Comparison of ENCODE assay signal across 2 cellular contexts in genomic region chr14:99630202-99630601, GRCh38.
A peak's percentile ranks its signal among the peaks of the same experiment; 100 is the strongest.
TF ChIP-seq lines count a peak whose summit lies in the region.

No MANE protein-coding gene starts in this region.

TF ChIP-seq in HepG2, 621 proteins besides CTCF, POLR2A, EP300 and RAD21:
- TF ChIP-seq AHR (CRISPR knock-in tag; IDR thresholded peaks at IDR 0.05) (no peak), ZNF629 (CRISPR knock-in tag; conservative IDR thresholded peaks at IDR 0.05) (peak; percentile 60; the same call in 1 of the 2 replicates), POLR2AphosphoS2 (IDR thresholded peaks at IDR 0.05; ENCODE audit: low read depth, low read length) (no peak), GTF3A (CRISPR knock-in tag; conservative IDR thresholded peaks at IDR 0.05) (no peak), DPF2 (CRISPR knock-in tag; IDR thresholded peaks at IDR 0.05; ENCODE audit: borderline replicate concordance, low read depth) (no peak), ASH2L (IDR thresholded peaks at IDR 0.05; ENCODE audit: insufficient read length, low read depth, low read length) (no peak)

TF ChIP-seq in K562, 482 proteins besides CTCF, POLR2A, EP300 and RAD21:
- TF ChIP-seq ZBTB11 (CRISPR knock-in tag; IDR thresholded peaks at IDR 0.05) = no peak
- no peak for TF ChIP-seq ZFX (CRISPR knock-in tag; IDR thresholded peaks at IDR 0.05)
- TF ChIP-seq NCOA2 (IDR thresholded peaks at IDR 0.05; ENCODE audit: partially characterized antibody in 2 of 2) = no peak
- TF ChIP-seq CTBP1 (IDR thresholded peaks at IDR 0.05; ENCODE audit: borderline replicate concordance) = peak; percentile 58
- TF ChIP-seq GABPB1 (CRISPR knock-in tag; IDR thresholded peaks at IDR 0.05) = no peak
- TF ChIP-seq ZBTB9 (CRISPR knock-in tag; IDR thresholded peaks at IDR 0.05) = no peak
- TF ChIP-seq ATF6 (CRISPR knock-in tag; IDR thresholded peaks at IDR 0.05) = no peak
- no peak for TF ChIP-seq MYBL2 (IDR thresholded peaks at IDR 0.05; ENCODE audit: low read depth)
- no peak for TF ChIP-seq MYBL2 (CRISPR knock-in tag; IDR thresholded peaks at IDR 0.05; ENCODE audit: borderline replicate concordance)
- no peak for TF ChIP-seq ASH1L (IDR thresholded peaks at IDR 0.05; ENCODE audit: borderline replicate concordance, low read depth, partially characterized antibody)
- TF ChIP-seq CEBPG (CRISPR knock-in tag; IDR thresholded peaks at IDR 0.05) = peak; percentile 39; the same call in 1 of the 2 replicates
- peak in 1 of 2 experiments; percentile 43; a peak in 1 of 4 replicates for TF ChIP-seq CEBPG (tag; conservative IDR thresholded peaks at IDR 0.05 in 1 of 2, IDR thresholded peaks at IDR 0.05 in 1 of 2)
- no peak for TF ChIP-seq ZNF778 (CRISPR knock-in tag; IDR thresholded peaks at IDR 0.05)
- no peak for TF ChIP-seq ARID2 (IDR thresholded peaks at IDR 0.05)
- no peak for TF ChIP-seq FOSL1 (tag; conservative IDR thresholded peaks at IDR 0.05)
- no peak for TF ChIP-seq RCOR1 (IDR thresholded peaks at IDR 0.05; ENCODE audit: borderline replicate concordance in 1 of 2, low read depth in 2 of 2, low read length in 2 of 2)
